Comparison of ENCODE assay signal across 16 cellular contexts in genomic region chr5:42772265-42772993, GRCh38. TPM values are rescaled to one million over a fixed set of nuclear protein-coding genes. Genes with fewer than 3 reads are reported as not detected.
DNase-seq lines count a peak whose midpoint lies in the region; ATAC-seq, FAIRE-seq and TF ChIP-seq lines count a peak whose summit lies in the region.
"Had no signal": no experiment of that assay in that cellular context is flagged by ENCODE, and none has a peak within 500 bp of the region (broad histone marks: within the 10 kb centered on the region; RNA-seq: fewer than 3 reads in every experiment).

No MANE protein-coding gene starts in this region.

- H2AFZ ChIP-seq in K562 (ENCODE audit: low read depth, low read length): no peak overlapping the region

- H3K27me3 Mint-ChIP-seq in activated naive CD4-positive, alpha-beta T cell treated with anti-CD3 and anti-CD28 coated beads, Interleukin-2, amount 10 ng/mL, durations not matched to agents 7 days and 5 days: peaks cover 3% of the 10 kb centered on the region

- H3K9me3 Mint-ChIP-seq in activated naive CD4-positive, alpha-beta T cell treated with anti-CD3 and anti-CD28 coated beads, Interleukin-2, amount 10 ng/mL, durations not matched to agents 7 days and 5 days: no peaks in the 10 kb centered on the region

- DNase-seq in LoVo (ENCODE audit: low spot score) (peak; percentile 37), K562 (ENCODE audit: extremely low read depth in 1 of 4, low spot score in 3 of 4) (no peak), left ventricle myocardium inferior (no peak), NCI-H510A (lab: John Stamatoyannopoulos, UW) (no peak)
- no peak for DNase-seq in activated naive CD4-positive, alpha-beta T cell treated with anti-CD3 and anti-CD28 coated beads, Interleukin-2, amount 10 ng/mL, durations not matched to agents 7 days and 5 days
- DNase-seq: effector memory CD4-positive, alpha-beta T cell; NCI-H2029 treated with DMSO at 0.1 percent for 48 hours; NCI-H69; OCI-M1; stimulated activated CD8-positive, alpha-beta memory T cell treated with anti-CD3 and anti-CD28 coated beads, Interleukin-4, amount 100 ng/mL, for 48 hours; T1000 had no signal

- in situ Hi-C loops in K562 (cut with MboI): loop anchor here (25.0 kb wide), 1 partner anchor 910 kb away; the partner anchor contains the start of gene OXCT1

- H3K36me3 ChIP-seq in K562 (ENCODE audit: control insufficient read depth, insufficient read depth, low read length): no peaks in the 10 kb centered on the region
- H3K36me3 ChIP-seq in left ventricle myocardium inferior: no peaks in the 10 kb centered on the region
- no peaks in the 10 kb centered on the region for H3K36me3 ChIP-seq in skeletal muscle satellite cell (ENCODE audit: insufficient read depth, low read length)

- H3K27me3 ChIP-seq in K562 (ENCODE audit: control insufficient read depth in 2 of 2, insufficient read depth in 2 of 2, low read length in 2 of 2): no peaks in the 10 kb centered on the region
- H3K27me3 ChIP-seq in left ventricle myocardium inferior (ENCODE audit: low read depth): no peaks in the 10 kb centered on the region
- peaks cover 3% of the 10 kb centered on the region for H3K27me3 ChIP-seq in skeletal muscle satellite cell (ENCODE audit: control insufficient read depth, insufficient read depth, low read length)

- H3K9me1 ChIP-seq in K562 (ENCODE audit: control insufficient read depth, insufficient read depth, low read length): no peaks in the 10 kb centered on the region

- WGBS in K562 (ENCODE audit: insufficient coverage, low coverage, missing lambda C conversion rate): 43% methylated on average over 13 of the region's 13 CpGs

- BruUV-seq in K562 (replicated peaks; lab: Mats Ljungman, UMichigan): no TSS peak

- no peaks in the 10 kb centered on the region for H4K20me1 ChIP-seq in K562 (replicated peaks; ENCODE audit: control insufficient read depth, insufficient read depth, low read length)

- intact Hi-C loops in K562 (cut with micrococcal nuclease) (no loop called here), left ventricle myocardium inferior (cut with micrococcal nuclease) (no loop called here)

- TF ChIP-seq EP300 in K562 (IDR thresholded peaks at IDR 0.05; ENCODE audit: low read length): no peak

- H3K27ac ChIP-seq in K562 (ENCODE audit: extremely low read depth, low read depth, low read length) (no peak overlapping the region), left ventricle myocardium inferior (replicated peaks) (no peak overlapping the region)

- no peak overlapping the region for H3K27ac Mint-ChIP-seq in activated naive CD4-positive, alpha-beta T cell treated with anti-CD3 and anti-CD28 coated beads, Interleukin-2, amount 10 ng/mL, durations not matched to agents 7 days and 5 days

- no peaks in the 10 kb centered on the region for H3K9me3 ChIP-seq in K562 (replicated peaks; ENCODE audit: control insufficient read depth, insufficient read depth, low read depth, low read length)
- H3K9me3 ChIP-seq in left ventricle myocardium inferior (replicated peaks): no peaks in the 10 kb centered on the region
- H3K9me3 ChIP-seq in skeletal muscle satellite cell (replicated peaks; ENCODE audit: low read length): no peaks in the 10 kb centered on the region

- H3K36me3 Mint-ChIP-seq in activated naive CD4-positive, alpha-beta T cell treated with anti-CD3 and anti-CD28 coated beads, Interleukin-2, amount 10 ng/mL, durations not matched to agents 7 days and 5 days: no peaks in the 10 kb centered on the region

- no peak for TF ChIP-seq POLR2A in K562 (conservative IDR thresholded peaks at IDR 0.05)

- no peak overlapping the region for H3K4me3 Mint-ChIP-seq in activated naive CD4-positive, alpha-beta T cell treated with anti-CD3 and anti-CD28 coated beads, Interleukin-2, amount 10 ng/mL, durations not matched to agents 7 days and 5 days

- no peaks in the 10 kb centered on the region for H3K4me1 Mint-ChIP-seq in activated naive CD4-positive, alpha-beta T cell treated with anti-CD3 and anti-CD28 coated beads, Interleukin-2, amount 10 ng/mL, durations not matched to agents 7 days and 5 days

- TF ChIP-seq CTCF in K562 (IDR thresholded peaks at IDR 0.05 in 2 of 3, conservative IDR thresholded peaks at IDR 0.05 in 1 of 3; ENCODE audit: insufficient read depth in 2 of 3, low read depth in 1 of 3, low read length in 3 of 3): no peak
- no peak for TF ChIP-seq CTCF in left ventricle myocardium inferior (IDR thresholded peaks at IDR 0.05; ENCODE audit: borderline replicate concordance)

- H3K4me1 ChIP-seq in K562 (replicated peaks in 1 of 2; ENCODE audit: control insufficient read depth in 2 of 2, insufficient read depth in 2 of 2, low read length in 2 of 2): no peaks in the 10 kb centered on the region
- peaks cover 5% of the 10 kb centered on the region for H3K4me1 ChIP-seq in left ventricle myocardium inferior
- H3K4me1 ChIP-seq in skeletal muscle satellite cell (ENCODE audit: control insufficient read depth, insufficient read depth, low read length): no peaks in the 10 kb centered on the region

- H3K4me2 ChIP-seq in K562 (ENCODE audit: insufficient read depth, low read length) (no peak overlapping the region), skeletal muscle satellite cell (ENCODE audit: low read length) (peak overlapping the region; percentile 60)

- FAIRE-seq in K562 (lab: Jason Lieb, UNC): no peak
- FAIRE-seq: H1 had no signal

- H3K79me2 ChIP-seq in K562 (ENCODE audit: control insufficient read depth, insufficient read depth, low read length): no peaks in the 10 kb centered on the region

- TF ChIP-seq RAD21 in K562 (CRISPR knock-in tag; conservative IDR thresholded peaks at IDR 0.05 in 1 of 2, IDR thresholded peaks at IDR 0.05 in 1 of 2): no peak

- H3K9ac ChIP-seq in K562 (ENCODE audit: insufficient read depth in 1 of 2, low read depth in 2 of 2, low read length in 2 of 2) (no peak overlapping the region), skeletal muscle satellite cell (ENCODE audit: low read depth, low read length) (no peak overlapping the region)

- CTCF ChIA-PET in K562 (lab: Yijun Ruan, JAX; ENCODE audit: low intra/inter-chr PET ratio): no interaction called here
- CTCF ChIA-PET in activated naive CD4-positive, alpha-beta T cell treated with anti-CD3 and anti-CD28 coated beads, Interleukin-2, amount 10 ng/mL, durations not matched to agents 7 days and 5 days (lab: Charles Lee): interaction anchor here (1.3 kb wide), 1 partner anchor 117 kb away, joined by 3 read pairs; no protein-coding TSS in a partner anchor

- H3K4me3 ChIP-seq in K562 (no peak overlapping the region), left ventricle myocardium inferior (peak overlapping the region; percentile 37), skeletal muscle satellite cell (ENCODE audit: low read length) (peak overlapping the region; percentile 38)

- POLR2A ChIA-PET in K562 (lab: Yijun Ruan, JAX): no interaction called here

- ATAC-seq in K562 (no peak), HG03469 (IDR thresholded peaks at IDR 0.05; ENCODE audit: unreplicated experiment) (no peak), GM19397 (IDR thresholded peaks at IDR 0.05; ENCODE audit: unreplicated experiment) (no peak)
- ATAC-seq: activated CD4-positive, CD25-positive, alpha-beta regulatory T cell treated with anti-CD3 and anti-CD28 coated beads, Interleukin-2, amount 50 U/mL, for 24 hours had no signal

TF ChIP-seq in K562, 482 proteins besides CTCF, POLR2A, EP300 and RAD21 (continues in another document):
- TF ChIP-seq MAFG (tag; conservative IDR thresholded peaks at IDR 0.05) (peak; percentile 59), FOXP1 (CRISPR knock-in tag; IDR thresholded peaks at IDR 0.05) (no peak), CBX1 (IDR thresholded peaks at IDR 0.05; ENCODE audit: low read depth) (no peak), ZNF316 (IDR thresholded peaks at IDR 0.05) (peak; percentile 61)

RNA-seq across cellular contexts. Expression of gene CCDC152, which starts 15.8 kb away (rescaled TPM):
- 0.39 and 2.3 TPM in 2 replicates for total RNA-seq in K562 (2011; cell fraction: chromatin; rRNA removed; ENCODE audit: low replicate concordance)
- 0.50 and 0.66 TPM in 2 replicates for total RNA-seq in K562 (2011; cell fraction: nucleolus; rRNA removed)
- total RNA-seq in K562 (2011; cell fraction: nucleoplasm; rRNA removed): 1.2 and 2.2 TPM in 2 replicates
- total RNA-seq in K562 (2014; rRNA removed) (3.0 and 3.6 TPM in 2 replicates), K562 (2014; rRNA removed; fragmentation: Illumina TruSeq; extraction: Trizol) (7.3 and 7.8 TPM in 2 replicates), K562 (2015; rRNA removed; fragmentation: Illumina TruSeq; extraction: Trizol) (3.8 and 4.5 TPM in 2 replicates), K562 (2021) (4.7 and 5.1 TPM in 2 replicates), left ventricle myocardium inferior (0.80 TPM)
- polyA plus RNA-seq in K562 (2011; rRNA removed) (1.3 and 2.5 TPM in 2 replicates), K562 (2014; fragmentation: Illumina TruSeq; extraction: Trizol) (5.4 and 6.7 TPM in 2 replicates), K562 (2014; fragmentation: Nextera tagmentation; extraction: Ambion mirVana) (10 to 100 TPM; 11.0 to 11.6 TPM), K562 (2014; rRNA removed) (3.9 and 4.0 TPM in 2 replicates)
- polyA plus RNA-seq in K562 (2011; cell fraction: cytosol; rRNA removed): 0.44 and 0.48 TPM in 2 replicates
- polyA plus RNA-seq in K562 (2011; cell fraction: nucleus; rRNA removed): 0.34 and 0.57 TPM in 2 replicates
- 7.2 and 11.7 TPM in 2 replicates for polyA plus RNA-seq in K562 (2012)
- 1.0 and 1.4 TPM in 2 replicates for polyA minus RNA-seq in K562 (2011; rRNA and poly(A)+ RNA removed)
- 0.38 TPM in 1 of 2 replicates, not detected in the other for polyA minus RNA-seq in K562 (2011; cell fraction: cytosol; rRNA and poly(A)+ RNA removed)
- polyA minus RNA-seq in K562 (2011; cell fraction: nucleus; rRNA and poly(A)+ RNA removed): 0.67 TPM in 2 replicates
- total RNA-seq in skeletal muscle satellite cell (2012; rRNA removed): 1.5 and 2.5 TPM in 2 replicates

RNA-seq across cellular contexts. Expression of gene SELENOP, which starts 39.3 kb away (rescaled TPM):
- 2.3 and 8.7 TPM in 2 replicates for total RNA-seq in K562 (2011; cell fraction: chromatin; rRNA removed; ENCODE audit: low replicate concordance)
- total RNA-seq in K562 (2011; cell fraction: nucleolus; rRNA removed): 0.67 and 3.2 TPM in 2 replicates
- 4.3 and 4.7 TPM in 2 replicates for total RNA-seq in K562 (2011; cell fraction: nucleoplasm; rRNA removed)
- total RNA-seq in K562 (2014; rRNA removed) (3.3 and 5.6 TPM in 2 replicates), K562 (2014; rRNA removed; fragmentation: Illumina TruSeq; extraction: Trizol) (4.2 and 4.5 TPM in 2 replicates), K562 (2015; rRNA removed; fragmentation: Illumina TruSeq; extraction: Trizol) (5.2 and 6.3 TPM in 2 replicates), K562 (2021) (6.0 and 6.2 TPM in 2 replicates), left ventricle myocardium inferior (213 TPM)
- polyA plus RNA-seq in K562 (2011; rRNA removed) (3.2 and 4.3 TPM in 2 replicates), K562 (2014; fragmentation: Illumina TruSeq; extraction: Trizol) (4.5 TPM in 2 replicates), K562 (2014; fragmentation: Nextera tagmentation; extraction: Ambion mirVana) (1 to 10 TPM; 4.4 to 5.8 TPM), K562 (2014; rRNA removed) (3.9 and 5.6 TPM in 2 replicates)
- 2.1 and 2.5 TPM in 2 replicates for polyA plus RNA-seq in K562 (2011; cell fraction: cytosol; rRNA removed)
- polyA plus RNA-seq in K562 (2011; cell fraction: nucleus; rRNA removed): 1.9 and 2.5 TPM in 2 replicates
- 5.5 and 10.3 TPM in 2 replicates for polyA plus RNA-seq in K562 (2012)
- polyA minus RNA-seq in K562 (2011; rRNA and poly(A)+ RNA removed): 1.8 and 3.9 TPM in 2 replicates
- 1.2 and 4.0 TPM in 2 replicates for polyA minus RNA-seq in K562 (2011; cell fraction: cytosol; rRNA and poly(A)+ RNA removed)
- polyA minus RNA-seq in K562 (2011; cell fraction: nucleus; rRNA and poly(A)+ RNA removed): 1.5 and 3.6 TPM in 2 replicates
- 12.2 and 18.6 TPM in 2 replicates for total RNA-seq in skeletal muscle satellite cell (2012; rRNA removed)

Comparison
In these comparisons a context has a peak if more than half of its experiments do, and no peak if none do; other contexts are left out.
1. RNA of gene SELENOP, which starts 39.3 kb away (total RNA-seq): 213 TPM in left ventricle myocardium inferior (single experiment); 0.67 to 8.7 TPM in K562; every median in the first group is over 10 times any median in the second.